In genomic region chr7:130141858-130142653, GRCh38 we compare ENCODE assay signal across 8 cellular contexts.
DNase-seq lines count a peak whose midpoint lies in the region; TF ChIP-seq lines count a peak whose summit lies in the region.

No MANE protein-coding gene starts in this region.

- no peaks in the 10 kb centered on the region for H3K9me3 ChIP-seq in NT2/D1 (ENCODE audit: insufficient read depth, low read length)
- no peaks in the 10 kb centered on the region for H3K9me3 ChIP-seq in osteoblast (ENCODE audit: low read depth, low read length)

- H3K4me2 ChIP-seq in osteoblast (ENCODE audit: insufficient read depth, low read length): peak overlapping the region; percentile 88

- peak overlapping the region; percentile 82 to 94 for H3K4me3 Mint-ChIP-seq in CD14-positive monocyte

- TF ChIP-seq CTCF in CD14-positive monocyte (IDR thresholded peaks at IDR 0.05): no peak
- TF ChIP-seq CTCF in fibroblast of mammary gland (conservative IDR thresholded peaks at IDR 0.05; ENCODE audit: control insufficient read depth, insufficient read depth, low read depth, low read length): no peak
- TF ChIP-seq CTCF in osteoblast (IDR thresholded peaks at IDR 0.05; ENCODE audit: extremely low read depth, low read depth, low read length): no peak

- no peaks in the 10 kb centered on the region for H4K20me1 ChIP-seq in osteoblast (ENCODE audit: insufficient read depth, low read length)

- peaks cover 1 to 6% (median 4%) of the 10 kb centered on the region in 3 donors for H3K27me3 Mint-ChIP-seq in CD14-positive monocyte (ENCODE audit: low read depth in 3 of 3)

- H3K36me3 Mint-ChIP-seq in CD14-positive monocyte: peaks cover 23 to 27% of the 10 kb centered on the region in 2 donors

- H3K9me3 Mint-ChIP-seq in CD14-positive monocyte: peaks cover 0 to 2% (median 0%) of the 10 kb centered on the region in 7 donors

- H3K27me3 ChIP-seq in NT2/D1 (ENCODE audit: insufficient read depth, insufficient read length): no peaks in the 10 kb centered on the region
- no peaks in the 10 kb centered on the region for H3K27me3 ChIP-seq in osteoblast (ENCODE audit: insufficient read depth, low read length)

- intact Hi-C loops in CD14-positive monocyte (cut with micrococcal nuclease): no loop called here
- intact Hi-C loops in posterior cingulate gyrus (cut with DNase I): no loop called here

- H3K4me1 Mint-ChIP-seq in CD14-positive monocyte: peaks cover 8% of the 10 kb centered on the region

- DNase-seq in CD14-positive monocyte (ENCODE audit: low spot score) (no peak), NT2/D1 (ENCODE audit: low read depth, low spot score) (no peak), fibroblast of mammary gland (ENCODE audit: low read depth) (no peak), osteoblast (ENCODE audit: insufficient read length, low spot score, missing footprints) (peak; percentile 90), posterior cingulate gyrus (no peak), globus pallidus (ENCODE audit: low spot score) (no peak), NCI-H446 (lab: John Stamatoyannopoulos, UW) (no peak)
- no peak for DNase-seq in effector CD8-positive, alpha-beta T cell (lab: John Stamatoyannopoulos, UW)

- H3K27ac ChIP-seq in osteoblast (ENCODE audit: low read depth, low read length): peak overlapping the region; percentile 90

- no peaks in the 10 kb centered on the region for H3K79me2 ChIP-seq in osteoblast (ENCODE audit: insufficient read depth, low read length)

- peaks cover 17% of the 10 kb centered on the region for H3K4me1 ChIP-seq in NT2/D1 (ENCODE audit: insufficient read depth, insufficient read length)
- H3K4me1 ChIP-seq in osteoblast (ENCODE audit: insufficient read depth, low read length): peaks cover 29% of the 10 kb centered on the region

- H3K36me3 ChIP-seq in NT2/D1 (ENCODE audit: insufficient read depth, insufficient read length, low read length) (no peaks in the 10 kb centered on the region), osteoblast (ENCODE audit: insufficient read depth, low read length) (no peaks in the 10 kb centered on the region)

- H3K9ac ChIP-seq in NT2/D1 (ENCODE audit: insufficient read length, low read depth): peak overlapping the region; percentile 82

- peak overlapping the region in 2 of 7 donors; percentile 37 to 68 for H3K27ac Mint-ChIP-seq in CD14-positive monocyte

- peak overlapping the region; percentile 92 for H2AFZ ChIP-seq in osteoblast (ENCODE audit: low read length)

- H3K4me3 ChIP-seq in NT2/D1 (ENCODE audit: insufficient read length, low read depth) (no peak overlapping the region), fibroblast of mammary gland (ENCODE audit: control insufficient read depth, low read depth, low read length) (peak overlapping the region; percentile 49), osteoblast (ENCODE audit: insufficient read depth, low read length) (peak overlapping the region; percentile 71)
